26 cellular contexts compared by ENCODE assay signal in the genomic region with DNA sequence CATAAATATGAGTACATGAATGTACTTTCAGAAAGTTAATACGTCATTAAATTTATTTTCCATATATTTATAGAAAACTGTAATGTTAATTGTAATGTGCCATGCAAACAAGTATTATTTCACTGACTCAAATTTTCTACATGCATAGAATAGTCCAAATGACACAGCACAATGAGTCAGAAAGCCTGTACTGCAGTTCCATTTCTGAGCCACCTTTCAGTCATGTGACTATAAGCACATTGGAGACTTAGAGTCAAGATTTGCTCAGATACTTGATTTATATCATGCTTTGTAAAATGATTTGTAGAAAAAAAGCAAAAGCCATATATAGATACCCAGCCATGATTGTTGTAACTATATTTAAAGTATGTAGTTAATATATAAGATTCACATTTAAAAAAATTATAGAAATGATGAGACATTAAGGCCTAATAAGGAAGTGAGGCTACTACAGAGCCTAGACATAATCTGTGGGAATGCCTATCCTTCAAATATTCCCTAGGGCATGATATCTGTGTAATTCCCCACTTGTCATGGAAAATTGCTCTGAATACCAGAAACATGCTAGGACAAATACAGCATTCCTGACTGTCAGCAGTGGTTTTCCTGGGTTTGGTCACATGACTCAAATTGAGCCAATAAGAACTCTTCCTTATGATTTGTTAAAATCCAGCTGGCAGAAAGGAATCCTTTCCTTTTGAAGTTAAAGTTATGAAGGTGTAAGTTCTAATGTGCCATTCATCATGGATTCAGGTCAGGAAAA. TPM values are rescaled to one million over a fixed set of nuclear protein-coding genes. Genes with fewer than 3 reads are reported as not detected.
DNase-seq lines count a peak whose midpoint lies in the region; ATAC-seq and TF ChIP-seq lines count a peak whose summit lies in the region.
"Had no signal": no experiment of that assay in that cellular context is flagged by ENCODE, and none has a peak within 500 bp of the region (broad histone marks: within the 10 kb centered on the region; RNA-seq: fewer than 3 reads in every experiment).

No MANE protein-coding gene starts in this region.

- ATAC-seq in foreskin keratinocyte (peak; percentile 98), GM19467 (IDR thresholded peaks at IDR 0.05; ENCODE audit: unreplicated experiment) (no peak)
- ATAC-seq: activated naive CD8-positive, alpha-beta T cell treated with anti-CD3 and anti-CD28 coated beads, Interleukin-2, amount 50 U/mL, for 24 hours; gastrocnemius medialis; left lung; mucosa of descending colon; psoas muscle; stimulated activated naive CD8-positive, alpha-beta T cell treated with anti-CD3 and anti-CD28 coated beads, Interleukin-15, amount 100 ng/mL, for 72 hours had no signal

- H3K27ac Mint-ChIP-seq in CD14-positive monocyte = no peak overlapping the region
- H3K27ac Mint-ChIP-seq: activated naive CD8-positive, alpha-beta T cell treated with anti-CD3 and anti-CD28 coated beads, Interleukin-2, amount 50 U/mL, for 24 hours; CD8-positive, alpha-beta memory T cell; neural progenitor cell; stimulated activated naive CD8-positive, alpha-beta T cell treated with anti-CD3 and anti-CD28 coated beads, Interleukin-15, amount 100 ng/mL, for 72 hours had no signal

- no peaks in the 10 kb centered on the region for H3K27me3 Mint-ChIP-seq in CD14-positive monocyte (ENCODE audit: low read depth in 3 of 3)
- H3K27me3 Mint-ChIP-seq: activated naive CD8-positive, alpha-beta T cell treated with anti-CD3 and anti-CD28 coated beads, Interleukin-2, amount 50 U/mL, for 24 hours; CD8-positive, alpha-beta memory T cell; stimulated activated naive CD8-positive, alpha-beta T cell treated with anti-CD3 and anti-CD28 coated beads, Interleukin-15, amount 100 ng/mL, for 72 hours had no signal

- H3K9me3 Mint-ChIP-seq in CD14-positive monocyte = peaks cover 0 to 3% (median 0%) of the 10 kb centered on the region in 7 donors
- H3K9me3 Mint-ChIP-seq: neural progenitor cell had no signal

- H3K27ac ChIP-seq in SJCRH30 (peak overlapping the region; percentile 29; the same call in 1 of the 2 replicates), foreskin keratinocyte (peak overlapping the region; percentile 93), coronary artery (no peak overlapping the region)
- H3K27ac ChIP-seq: cardiac muscle cell, gastrocnemius medialis, left lung, neural progenitor cell, psoas muscle, SJSA1, tibial nerve, WERI-Rb-1 had no signal

- peak; percentile 14 for DNase-seq in HS-5 (ENCODE audit: low read depth)
- DNase-seq in SJCRH30 = peak; percentile 8 to 36
- peak; percentile 98 to 99 for DNase-seq in foreskin keratinocyte
- peak; percentile 10 for DNase-seq in non-pigmented ciliary epithelial cell (ENCODE audit: low read depth)
- DNase-seq in CD14-positive monocyte (ENCODE audit: low spot score) = no peak
- no peak for DNase-seq in coronary artery (ENCODE audit: low spot score)
- DNase-seq: activated CD8-positive, alpha-beta memory T cell treated with anti-CD3 and anti-CD28 coated beads, Interleukin-2, amount 50 U/mL, for 48 hours; activated naive CD8-positive, alpha-beta T cell treated with anti-CD3 and anti-CD28 coated beads, Interleukin-2, amount 50 U/mL, for 24 hours; CD8-positive, alpha-beta memory T cell; dermis blood vessel endothelial cell; DMS79 treated with DMSO at 0.1 percent for 48 hours; gastrocnemius medialis; left lung; mucosa of descending colon; NCI-H526 treated with DMSO at 0.1 percent for 48 hours; psoas muscle; stimulated activated CD4-positive, alpha-beta T cell treated with anti-CD3 and anti-CD28 coated beads, Interleukin-4, amount 100 ng/mL, for 24 hours; stimulated activated naive CD8-positive, alpha-beta T cell treated with anti-CD3 and anti-CD28 coated beads, Interleukin-15, amount 100 ng/mL, for 72 hours; WERI-Rb-1 had no signal

- H3K4me3 Mint-ChIP-seq in CD14-positive monocyte = no peak overlapping the region
- H3K4me3 Mint-ChIP-seq: activated naive CD8-positive, alpha-beta T cell treated with anti-CD3 and anti-CD28 coated beads, Interleukin-2, amount 50 U/mL, for 24 hours; CD8-positive, alpha-beta memory T cell; neural progenitor cell; stimulated activated naive CD8-positive, alpha-beta T cell treated with anti-CD3 and anti-CD28 coated beads, Interleukin-15, amount 100 ng/mL, for 72 hours had no signal

- H3K36me3 ChIP-seq in SJCRH30 = no peaks in the 10 kb centered on the region
- H3K36me3 ChIP-seq: cardiac muscle cell, gastrocnemius medialis, HAP-1, left lung, neural progenitor cell, SJSA1, tibial nerve, WERI-Rb-1 had no signal

- TF ChIP-seq CTCF in foreskin keratinocyte (conservative IDR thresholded peaks at IDR 0.05) (no peak), CD14-positive monocyte (IDR thresholded peaks at IDR 0.05) (no peak), coronary artery (IDR thresholded peaks at IDR 0.05) (no peak)

- H3K36me3 Mint-ChIP-seq in CD14-positive monocyte = no peaks in the 10 kb centered on the region
- H3K36me3 Mint-ChIP-seq: CD8-positive, alpha-beta memory T cell; neural progenitor cell had no signal

- H3K4me3 ChIP-seq in SJCRH30 (peak overlapping the region; percentile 17; the same call in 1 of the 2 replicates), coronary artery (no peak overlapping the region)
- H3K4me3 ChIP-seq: cardiac muscle cell, gastrocnemius medialis, HAP-1, left lung, mucosa of descending colon, neural progenitor cell, psoas muscle, SJSA1, tibial nerve had no signal

- H3K4me1 ChIP-seq in SJCRH30 = peaks cover 4% of the 10 kb centered on the region
- peaks cover 19% of the 10 kb centered on the region for H3K4me1 ChIP-seq in foreskin keratinocyte
- H3K4me1 ChIP-seq: gastrocnemius medialis, HAP-1, left lung, neural progenitor cell, psoas muscle, SJSA1, tibial nerve had no signal

- H3K27me3 ChIP-seq in SJCRH30 (no peaks in the 10 kb centered on the region), foreskin keratinocyte (no peaks in the 10 kb centered on the region)
- H3K27me3 ChIP-seq: cardiac muscle cell, gastrocnemius medialis, left lung, neural progenitor cell, SJSA1, tibial nerve had no signal

- intact Hi-C loops in CD14-positive monocyte (cut with micrococcal nuclease) = no loop called here

- H3K4me1 Mint-ChIP-seq in CD14-positive monocyte = no peaks in the 10 kb centered on the region
- H3K4me1 Mint-ChIP-seq: activated naive CD8-positive, alpha-beta T cell treated with anti-CD3 and anti-CD28 coated beads, Interleukin-2, amount 50 U/mL, for 24 hours; CD8-positive, alpha-beta memory T cell; neural progenitor cell; stimulated activated naive CD8-positive, alpha-beta T cell treated with anti-CD3 and anti-CD28 coated beads, Interleukin-15, amount 100 ng/mL, for 72 hours had no signal

- no peaks in the 10 kb centered on the region for H3K9me3 ChIP-seq in SJCRH30 (replicated peaks)
- H3K9me3 ChIP-seq: gastrocnemius medialis, HAP-1, left lung, psoas muscle, SJSA1, tibial nerve had no signal

RNA-seq across cellular contexts. Expression of a gene that starts 50.0 kb away (rescaled TPM):
- 64.1 and 79.4 TPM in 2 replicates for total RNA-seq in SJCRH30 (2014; rRNA removed; shearing (Covaris generic))
- 0.11 and 0.58 TPM in 2 replicates for total RNA-seq in foreskin keratinocyte
- polyA plus RNA-seq in foreskin keratinocyte (0.01 TPM in 1 of 2 replicates, not detected in the other), CD14-positive monocyte (not detected)
- total RNA-seq: SJSA1; T-helper 2 cell treated with Interferon-gamma antibody and Interleukin-4, amounts not matched to agents 100 ng/mL and 5 ng/mL, for 36 hours had no signal
- polyA plus RNA-seq: CD8-positive, alpha-beta memory T cell had no signal

Comparison
In these comparisons a context has a peak if more than half of its experiments do, and no peak if none do; other contexts are left out.
1. DNase-seq: peak in HS-5 (single experiment), SJCRH30 (2 of 2), foreskin keratinocyte (2 of 2) and non-pigmented ciliary epithelial cell (single experiment); none in CD14-positive monocyte (single experiment) and coronary artery (single experiment).
2. H3K27ac ChIP-seq: peak in SJCRH30 (single experiment) and foreskin keratinocyte (single experiment); none in coronary artery (0 of 2).
3. RNA of a gene that starts 50.0 kb away (total RNA-seq): 64.1 to 79.4 TPM in SJCRH30; 0.11 to 0.58 TPM in foreskin keratinocyte; every median in the first group is over 10 times any median in the second.